ENCODE assay signal across 20 cellular contexts in the genomic region with DNA sequence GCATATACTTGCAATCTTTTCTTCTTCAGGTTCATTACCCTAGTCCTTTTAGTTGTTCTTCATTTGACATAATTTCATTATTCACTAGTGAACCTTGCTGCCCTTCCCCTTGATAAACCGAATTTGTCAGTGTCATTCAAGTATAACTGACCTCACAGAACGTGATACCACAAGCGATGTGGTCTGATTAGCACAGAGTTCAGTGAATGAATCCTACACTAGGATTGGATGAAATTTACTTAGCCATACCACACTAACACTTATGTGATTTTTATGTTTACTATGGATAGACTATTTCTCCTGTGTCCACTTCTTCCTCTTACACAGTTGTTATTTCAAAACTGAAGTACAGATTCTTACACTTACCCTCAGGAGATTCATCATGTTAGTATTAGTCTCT. TPM values are rescaled to one million over a fixed set of nuclear protein-coding genes. Genes with fewer than 3 reads are reported as not detected.
"Had no signal": no experiment of that assay in that cellular context is flagged by ENCODE, and none has a peak within 500 bp of the region (broad histone marks: within the 10 kb centered on the region; RNA-seq: fewer than 3 reads in every experiment).

No MANE protein-coding gene starts in this region.

- H3K27ac ChIP-seq: gastroesophageal sphincter, heart left ventricle, left ventricle myocardium inferior, neural progenitor cell, ovary, psoas muscle, testis had no signal

- H3K4me2 ChIP-seq: neural progenitor cell had no signal

- H2AFZ ChIP-seq: neural progenitor cell had no signal

- H3K9me3 Mint-ChIP-seq: activated CD8-positive, alpha-beta T cell treated with anti-CD3 and anti-CD28 coated beads for 36 hours; activated T-cell treated with anti-CD3 and anti-CD28 coated beads, Interleukin-2, amount 50 U/mL, for 4 hours; neural progenitor cell; type B pancreatic cell had no signal

- H3K27ac Mint-ChIP-seq: activated CD8-positive, alpha-beta T cell treated with anti-CD3 and anti-CD28 coated beads for 36 hours; activated naive CD8-positive, alpha-beta T cell; neural progenitor cell; type B pancreatic cell had no signal

- H3K27me3 ChIP-seq: gastroesophageal sphincter, neural progenitor cell, ovary, testis had no signal

- H3K4me3 Mint-ChIP-seq: activated CD8-positive, alpha-beta T cell treated with anti-CD3 and anti-CD28 coated beads for 36 hours; activated naive CD8-positive, alpha-beta T cell; activated T-cell treated with anti-CD3 and anti-CD28 coated beads, Interleukin-2, amount 50 U/mL, for 4 hours; neural progenitor cell; type B pancreatic cell had no signal

- DNase-seq: activated CD4-positive, CD25-positive, alpha-beta regulatory T cell treated with anti-CD3 and anti-CD28 coated beads, Interleukin-2, amount 50 U/mL, for 72 hours; activated CD8-positive, alpha-beta T cell treated with anti-CD3 and anti-CD28 coated beads for 36 hours; activated gamma-delta T cell treated with Interleukin-2 at 50 U/mL for 16 hours; activated T-cell treated with anti-CD3 and anti-CD28 coated beads, Interleukin-2, amount 50 U/mL, for 4 hours; cerebellar nuclear complex; cortex of kidney; effector CD4-positive, alpha-beta T cell; heart left ventricle; left ventricle myocardium inferior; ovary; psoas muscle; right cardiac atrium; stimulated activated CD4-positive, alpha-beta T cell treated with anti-CD3 and anti-CD28 coated beads, Interleukin-2, amount 100 ng/mL, for 24 hours; T1000; testis had no signal

- ATAC-seq: gastroesophageal sphincter, heart left ventricle, psoas muscle, right cardiac atrium had no signal

- H3K4me3 ChIP-seq: gastroesophageal sphincter, heart left ventricle, left ventricle myocardium inferior, neural progenitor cell, ovary, psoas muscle, testis had no signal

- H3K9me3 ChIP-seq: gastroesophageal sphincter, heart left ventricle, left ventricle myocardium inferior, ovary, psoas muscle, testis had no signal

- H3K4me1 ChIP-seq: gastroesophageal sphincter, neural progenitor cell, psoas muscle, testis had no signal

- H3K36me3 ChIP-seq: gastroesophageal sphincter, heart left ventricle, left ventricle myocardium inferior, neural progenitor cell, ovary had no signal

- H3K36me3 Mint-ChIP-seq: activated naive CD8-positive, alpha-beta T cell; neural progenitor cell; type B pancreatic cell had no signal

RNA-seq across cellular contexts. Expression of a gene that starts 27.2 kb away (rescaled TPM):
- total RNA-seq: kidney epithelial cell had no signal
